ENCODE assay signal across 15 cellular contexts in the genomic region with DNA sequence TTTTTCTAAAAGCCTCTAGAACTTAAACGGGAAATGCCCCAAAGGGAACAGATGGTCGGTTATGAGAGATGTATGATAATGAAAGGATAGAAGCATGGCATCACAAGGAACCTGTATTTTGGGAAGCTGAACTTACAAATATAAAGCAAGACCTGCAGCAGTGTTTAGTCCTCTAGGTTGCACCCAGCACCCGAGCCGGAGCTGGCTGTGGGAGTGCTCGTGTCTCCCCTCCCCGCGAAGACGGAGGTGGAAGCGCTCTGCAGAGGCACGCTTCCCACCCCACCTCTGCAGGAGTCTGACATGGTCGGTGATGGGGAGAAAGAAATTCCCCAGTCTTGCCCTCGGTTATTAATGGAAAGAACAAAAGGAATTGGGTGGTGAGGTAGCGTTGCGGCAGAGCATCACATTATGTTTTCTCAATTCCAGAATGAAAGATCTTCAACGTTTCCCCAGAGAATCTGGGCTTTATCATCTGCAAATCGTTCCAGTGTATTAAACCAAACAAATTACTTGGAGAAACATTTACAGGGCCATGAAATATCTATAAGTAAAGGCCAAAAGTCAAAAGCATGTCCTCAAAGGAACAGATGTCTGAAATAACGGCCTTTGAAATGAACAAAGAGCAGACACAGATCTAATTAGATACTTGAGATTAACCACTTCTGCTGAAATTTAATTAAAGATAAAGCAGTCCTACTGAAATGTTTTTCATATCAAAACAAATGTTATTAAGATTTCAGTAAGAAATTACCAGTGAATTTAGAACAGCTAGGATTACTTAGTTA.
"Had no signal": no experiment of that assay in that cellular context is flagged by ENCODE, and none has a peak within 500 bp of the region (broad histone marks: within the 10 kb centered on the region; RNA-seq: fewer than 3 reads in every experiment).

No MANE protein-coding gene starts in this region.

- H3K4me1 ChIP-seq: lower lobe of right lung had no signal

- DNase-seq: activated CD4-positive, alpha-beta memory T cell treated with anti-CD3 and anti-CD28 coated beads, Interleukin-2, amount 10 ng/mL, durations not matched to agents 7 days and 5 days; activated CD4-positive, alpha-beta T cell treated with anti-CD3 and anti-CD28 coated beads for 48 hours; activated CD4-positive, CD25-positive, alpha-beta regulatory T cell; activated CD8-positive, alpha-beta memory T cell treated with anti-CD3 and anti-CD28 coated beads, Interleukin-2, amount 10 ng/mL, durations not matched to agents 7 days and 5 days; amniotic stem cell; dermis blood vessel endothelial cell; islet precursor cell; lower lobe of right lung; naive thymus-derived CD8-positive, alpha-beta T cell; stimulated activated CD4-positive, alpha-beta T cell treated with anti-CD3 and anti-CD28 coated beads, Interleukin-4, amount 100 ng/mL, for 1 hour; stimulated activated naive CD8-positive, alpha-beta T cell treated with anti-CD3 and anti-CD28 coated beads, Interleukin-15, amount 100 ng/mL, for 72 hours had no signal

- H3K27ac ChIP-seq: lower lobe of right lung had no signal

- H3K9me3 ChIP-seq: lower lobe of right lung had no signal

- H3K27ac Mint-ChIP-seq: activated CD4-positive, alpha-beta memory T cell treated with anti-CD3 and anti-CD28 coated beads, Interleukin-2, amount 10 ng/mL, durations not matched to agents 7 days and 5 days; activated CD8-positive, alpha-beta memory T cell treated with anti-CD3 and anti-CD28 coated beads, Interleukin-2, amount 10 ng/mL, durations not matched to agents 7 days and 5 days; activated naive CD8-positive, alpha-beta T cell; naive thymus-derived CD8-positive, alpha-beta T cell; stimulated activated naive CD8-positive, alpha-beta T cell treated with anti-CD3 and anti-CD28 coated beads, Interleukin-15, amount 100 ng/mL, for 72 hours; type B pancreatic cell had no signal

- H3K4me3 Mint-ChIP-seq: activated CD4-positive, alpha-beta memory T cell treated with anti-CD3 and anti-CD28 coated beads, Interleukin-2, amount 10 ng/mL, durations not matched to agents 7 days and 5 days; activated CD8-positive, alpha-beta memory T cell treated with anti-CD3 and anti-CD28 coated beads, Interleukin-2, amount 10 ng/mL, durations not matched to agents 7 days and 5 days; activated naive CD8-positive, alpha-beta T cell; naive thymus-derived CD8-positive, alpha-beta T cell; stimulated activated naive CD8-positive, alpha-beta T cell treated with anti-CD3 and anti-CD28 coated beads, Interleukin-15, amount 100 ng/mL, for 72 hours; type B pancreatic cell had no signal

- ATAC-seq: activated CD8-positive, alpha-beta memory T cell treated with anti-CD3 and anti-CD28 coated beads, Interleukin-2, amount 10 ng/mL, durations not matched to agents 7 days and 5 days; lower lobe of right lung; naive thymus-derived CD8-positive, alpha-beta T cell; sciatic nerve; stimulated activated naive CD8-positive, alpha-beta T cell treated with anti-CD3 and anti-CD28 coated beads, Interleukin-15, amount 100 ng/mL, for 72 hours had no signal

- H3K9me3 Mint-ChIP-seq: activated CD4-positive, alpha-beta memory T cell treated with anti-CD3 and anti-CD28 coated beads, Interleukin-2, amount 10 ng/mL, durations not matched to agents 7 days and 5 days; naive thymus-derived CD8-positive, alpha-beta T cell; stimulated activated naive CD8-positive, alpha-beta T cell treated with anti-CD3 and anti-CD28 coated beads, Interleukin-15, amount 100 ng/mL, for 72 hours; type B pancreatic cell had no signal

- H3K27me3 Mint-ChIP-seq: activated CD4-positive, alpha-beta memory T cell treated with anti-CD3 and anti-CD28 coated beads, Interleukin-2, amount 10 ng/mL, durations not matched to agents 7 days and 5 days; activated CD8-positive, alpha-beta memory T cell treated with anti-CD3 and anti-CD28 coated beads, Interleukin-2, amount 10 ng/mL, durations not matched to agents 7 days and 5 days; activated naive CD8-positive, alpha-beta T cell; naive thymus-derived CD8-positive, alpha-beta T cell; stimulated activated naive CD8-positive, alpha-beta T cell treated with anti-CD3 and anti-CD28 coated beads, Interleukin-15, amount 100 ng/mL, for 72 hours; type B pancreatic cell had no signal

- H3K4me3 ChIP-seq: lower lobe of right lung, smooth muscle cell had no signal

- H3K4me1 Mint-ChIP-seq: activated CD4-positive, alpha-beta memory T cell treated with anti-CD3 and anti-CD28 coated beads, Interleukin-2, amount 10 ng/mL, durations not matched to agents 7 days and 5 days; activated CD8-positive, alpha-beta memory T cell treated with anti-CD3 and anti-CD28 coated beads, Interleukin-2, amount 10 ng/mL, durations not matched to agents 7 days and 5 days; stimulated activated naive CD8-positive, alpha-beta T cell treated with anti-CD3 and anti-CD28 coated beads, Interleukin-15, amount 100 ng/mL, for 72 hours had no signal
